9 cellular contexts compared by ENCODE assay signal in the genomic region with DNA sequence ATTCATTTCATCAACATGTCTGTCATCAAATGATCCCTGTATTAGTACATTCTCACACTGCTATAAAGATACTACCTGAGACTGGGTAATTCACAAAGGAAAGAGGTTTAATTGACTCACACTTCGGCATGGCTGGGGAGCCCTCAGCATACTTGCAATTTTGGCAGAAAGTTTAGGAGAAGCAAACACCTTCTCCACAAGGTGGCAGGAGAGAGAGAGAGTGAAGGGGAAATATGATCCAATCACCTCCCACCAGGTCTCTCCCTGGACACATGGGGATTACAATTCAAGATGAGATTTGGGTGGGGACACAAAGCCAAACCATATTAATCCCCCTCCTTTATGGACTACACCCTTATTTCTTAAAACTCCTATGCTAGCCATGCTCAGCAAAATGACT.
DNase-seq lines count a peak whose midpoint lies in the region; ATAC-seq and TF ChIP-seq lines count a peak whose summit lies in the region.
"Had no signal": no experiment of that assay in that cellular context is flagged by ENCODE, and none has a peak within 500 bp of the region (broad histone marks: within the 10 kb centered on the region; RNA-seq: fewer than 3 reads in every experiment).

No MANE protein-coding gene starts in this region.

- CTCF ChIA-PET in RWPE1 (lab: Yijun Ruan, JAX) = no interaction called here

- DNase-seq in left ventricle myocardium inferior (no peak), right cardiac atrium (no peak), RWPE1 (ENCODE audit: low spot score) (no peak), foreskin fibroblast (peak; percentile 1 to 41), upper lobe of right lung (no peak), posterior vena cava (ENCODE audit: low spot score) (no peak), SKM-1 (lab: John Stamatoyannopoulos, UW; ENCODE audit: unreplicated experiment) (no peak)
- DNase-seq: NCI-H2107 had no signal

- H3K27ac ChIP-seq in left ventricle myocardium inferior (replicated peaks) (no peak overlapping the region), right cardiac atrium (ENCODE audit: low read length) (no peak overlapping the region), RWPE1 (no peak overlapping the region), upper lobe of right lung (no peak overlapping the region)

- 76% methylated on average over 1 of the region's 1 CpG for WGBS in right cardiac atrium

- H3K4me1 ChIP-seq in left ventricle myocardium inferior (no peaks in the 10 kb centered on the region), right cardiac atrium (ENCODE audit: control insufficient read depth, insufficient read depth, low read length) (no peaks in the 10 kb centered on the region), upper lobe of right lung (no peaks in the 10 kb centered on the region)

- no peaks in the 10 kb centered on the region for H3K9me3 ChIP-seq in left ventricle myocardium inferior (replicated peaks)
- no peaks in the 10 kb centered on the region for H3K9me3 ChIP-seq in right cardiac atrium (ENCODE audit: control insufficient read depth, low read length)
- H3K9me3 ChIP-seq in upper lobe of right lung = no peaks in the 10 kb centered on the region

- H3K27me3 ChIP-seq in left ventricle myocardium inferior (ENCODE audit: low read depth) (no peaks in the 10 kb centered on the region), right cardiac atrium (ENCODE audit: control insufficient read depth, insufficient read depth) (no peaks in the 10 kb centered on the region), upper lobe of right lung (no peaks in the 10 kb centered on the region)

- intact Hi-C loops in left ventricle myocardium inferior (cut with micrococcal nuclease) = no loop called here
- intact Hi-C loops in right cardiac atrium (cut with DNase I) = no loop called here
- intact Hi-C loops in upper lobe of right lung (cut with DNase I) = no loop called here
- intact Hi-C loops in posterior vena cava (cut with DNase I) = no loop called here

- no peak for ATAC-seq in right cardiac atrium
- ATAC-seq in upper lobe of right lung = peak; percentile 65
- no peak for ATAC-seq in GM21526 (IDR thresholded peaks at IDR 0.05; ENCODE audit: low FRiP score, unreplicated experiment)

- POLR2A ChIA-PET in RWPE1 (lab: Yijun Ruan, JAX; ENCODE audit: low non-redundant PET) = no interaction called here

- no peaks in the 10 kb centered on the region for H3K36me3 ChIP-seq in left ventricle myocardium inferior
- no peaks in the 10 kb centered on the region for H3K36me3 ChIP-seq in upper lobe of right lung

- TF ChIP-seq CTCF in left ventricle myocardium inferior (IDR thresholded peaks at IDR 0.05; ENCODE audit: borderline replicate concordance) (peak; percentile 25), RWPE1 (conservative IDR thresholded peaks at IDR 0.05; ENCODE audit: low read depth) (peak; percentile 35; the same call in 1 of the 2 replicates), foreskin fibroblast (IDR thresholded peaks at IDR 0.05; ENCODE audit: low read depth, low read length) (peak; percentile 20), upper lobe of right lung (IDR thresholded peaks at IDR 0.05) (peak; percentile 38)

- no peak overlapping the region for H3K4me3 ChIP-seq in left ventricle myocardium inferior
- H3K4me3 ChIP-seq in right cardiac atrium (ENCODE audit: low read length) = no peak overlapping the region
- H3K4me3 ChIP-seq in foreskin fibroblast (ENCODE audit: low read depth in 1 of 2, low read length in 2 of 2) = no peak overlapping the region
- H3K4me3 ChIP-seq in upper lobe of right lung = no peak overlapping the region

Comparison
In these comparisons a context has a peak if more than half of its experiments do, and no peak if none do; other contexts are left out.
1. DNase-seq: peak in foreskin fibroblast (2 of 2); none in left ventricle myocardium inferior (single experiment), right cardiac atrium (0 of 3), RWPE1 (single experiment), upper lobe of right lung (single experiment), posterior vena cava (single experiment) and SKM-1 (single experiment).
2. Peak in every context shown above with its lines, with median percentiles within 50 percentile points of each other: CTCF ChIP-seq.